ENCODE assay signal across 1 cellular context in genomic region chr22:50485221-50486131, GRCh38.
TF ChIP-seq lines count a peak whose summit lies in the region.

No MANE protein-coding gene starts in this region.

TF ChIP-seq in HepG2, 621 proteins besides CTCF, POLR2A, EP300 and RAD21 (continued from another document and continues in another):
- TF ChIP-seq ZBTB40 (IDR thresholded peaks at IDR 0.05) (no peak), ZBTB40 (CRISPR knock-in tag; IDR thresholded peaks at IDR 0.05) (no peak), EED (CRISPR knock-in tag; IDR thresholded peaks at IDR 0.05) (no peak), U2AF2 (IDR thresholded peaks at IDR 0.05; ENCODE audit: low read depth, low read length) (no peak), HDAC6 (IDR thresholded peaks at IDR 0.05; ENCODE audit: low read depth, low read length) (no peak), PRMT3 (CRISPR knock-in tag; IDR thresholded peaks at IDR 0.05; ENCODE audit: borderline replicate concordance, low read depth) (no peak), ZSCAN31 (CRISPR knock-in tag; IDR thresholded peaks at IDR 0.05; ENCODE audit: low read depth) (no peak), ZNF468 (CRISPR knock-in tag; IDR thresholded peaks at IDR 0.05) (no peak), ZNF224 (CRISPR knock-in tag; IDR thresholded peaks at IDR 0.05) (peak; percentile 76; the same call in 1 of the 2 replicates), ZNF703 (CRISPR knock-in tag; IDR thresholded peaks at IDR 0.05; ENCODE audit: borderline replicate concordance) (peak; percentile 64; the same call in 1 of the 2 replicates), ZMYM4 (CRISPR knock-in tag; IDR thresholded peaks at IDR 0.05) (peak; percentile 56; the same call in 1 of the 2 replicates), ZNF256 (CRISPR knock-in tag; conservative IDR thresholded peaks at IDR 0.05) (no peak), BRD4 (CRISPR knock-in tag; IDR thresholded peaks at IDR 0.05) (no peak), CBX5 (CRISPR knock-in tag; IDR thresholded peaks at IDR 0.05; ENCODE audit: borderline replicate concordance) (no peak; the same call in 1 of the 2 replicates), ADNP (CRISPR knock-in tag; IDR thresholded peaks at IDR 0.05) (no peak), ZNF639 (CRISPR knock-in tag; conservative IDR thresholded peaks at IDR 0.05) (no peak; the same call in 1 of the 2 replicates), RXRB (CRISPR knock-in tag; IDR thresholded peaks at IDR 0.05; ENCODE audit: borderline replicate concordance) (peak; percentile 80), ZNF276 (CRISPR knock-in tag; IDR thresholded peaks at IDR 0.05; ENCODE audit: low read depth) (no peak), KAT8 (CRISPR knock-in tag; IDR thresholded peaks at IDR 0.05) (0 out of 2 replicates have a peak, but pooled peaks have one; percentile 39), ZNF776 (CRISPR knock-in tag; IDR thresholded peaks at IDR 0.05) (no peak), SRF (IDR thresholded peaks at IDR 0.05; ENCODE audit: low read depth, low read length) (no peak), POLR2AphosphoS2 (IDR thresholded peaks at IDR 0.05; ENCODE audit: low read depth, low read length) (no peak), ZNF841 (CRISPR knock-in tag; IDR thresholded peaks at IDR 0.05; ENCODE audit: borderline replicate concordance) (no peak), ZNF251 (CRISPR knock-in tag; IDR thresholded peaks at IDR 0.05) (no peak), ZFP36L1 (CRISPR knock-in tag; IDR thresholded peaks at IDR 0.05) (no peak; the same call in 1 of the 2 replicates), ZNF362 (CRISPR knock-in tag; IDR thresholded peaks at IDR 0.05; ENCODE audit: borderline replicate concordance) (peak; percentile 86), MEIS2 (CRISPR knock-in tag; IDR thresholded peaks at IDR 0.05) (peak; percentile 48; the same call in 1 of the 2 replicates), CENPT (CRISPR knock-in tag; IDR thresholded peaks at IDR 0.05; ENCODE audit: low read depth) (no peak), SUZ12 (IDR thresholded peaks at IDR 0.05; ENCODE audit: low read depth, low read length) (no peak), KMT2A (CRISPR knock-in tag; IDR thresholded peaks at IDR 0.05) (no peak; the same call in 1 of the 2 replicates), DBP (CRISPR knock-in tag; IDR thresholded peaks at IDR 0.05; ENCODE audit: not compliant biosample characterization) (no peak), ZNF512 (CRISPR knock-in tag; IDR thresholded peaks at IDR 0.05) (no peak), BRF2 (CRISPR knock-in tag; IDR thresholded peaks at IDR 0.05) (peak; percentile 47; the same call in 1 of the 2 replicates), GMEB2 (CRISPR knock-in tag; IDR thresholded peaks at IDR 0.05; ENCODE audit: low read depth) (no peak), HNRNPH1 (optimal IDR thresholded peaks at IDR 0.05; ENCODE audit: low read depth, low read length) (no peak), NKX3-1 (CRISPR knock-in tag; IDR thresholded peaks at IDR 0.05) (no peak), CAMTA2 (CRISPR knock-in tag; IDR thresholded peaks at IDR 0.05; ENCODE audit: borderline replicate concordance) (no peak), RFX1 (IDR thresholded peaks at IDR 0.05) (no peak), DNMT1 (CRISPR knock-in tag; IDR thresholded peaks at IDR 0.05) (peak; percentile 72; the same call in 1 of the 2 replicates), HOXD1 (CRISPR knock-in tag; IDR thresholded peaks at IDR 0.05) (0 out of 2 replicates have a peak, but pooled peaks have one; percentile 15), SRSF4 (IDR thresholded peaks at IDR 0.05; ENCODE audit: low read depth, low read length, poor library complexity, severe bottlenecking) (no peak), EHMT2 (IDR thresholded peaks at IDR 0.05; ENCODE audit: borderline replicate concordance, low read depth, low read length) (no peak), POLR2AphosphoS5 (IDR thresholded peaks at IDR 0.05; ENCODE audit: low read depth, low read length) (no peak; the same call in 1 of the 2 replicates), HBP1 (CRISPR knock-in tag; IDR thresholded peaks at IDR 0.05; ENCODE audit: low read depth) (0 out of 2 replicates have a peak, but pooled peaks have one; percentile 9)
